Comparison of ENCODE assay signal across 14 cellular contexts in the genomic region with DNA sequence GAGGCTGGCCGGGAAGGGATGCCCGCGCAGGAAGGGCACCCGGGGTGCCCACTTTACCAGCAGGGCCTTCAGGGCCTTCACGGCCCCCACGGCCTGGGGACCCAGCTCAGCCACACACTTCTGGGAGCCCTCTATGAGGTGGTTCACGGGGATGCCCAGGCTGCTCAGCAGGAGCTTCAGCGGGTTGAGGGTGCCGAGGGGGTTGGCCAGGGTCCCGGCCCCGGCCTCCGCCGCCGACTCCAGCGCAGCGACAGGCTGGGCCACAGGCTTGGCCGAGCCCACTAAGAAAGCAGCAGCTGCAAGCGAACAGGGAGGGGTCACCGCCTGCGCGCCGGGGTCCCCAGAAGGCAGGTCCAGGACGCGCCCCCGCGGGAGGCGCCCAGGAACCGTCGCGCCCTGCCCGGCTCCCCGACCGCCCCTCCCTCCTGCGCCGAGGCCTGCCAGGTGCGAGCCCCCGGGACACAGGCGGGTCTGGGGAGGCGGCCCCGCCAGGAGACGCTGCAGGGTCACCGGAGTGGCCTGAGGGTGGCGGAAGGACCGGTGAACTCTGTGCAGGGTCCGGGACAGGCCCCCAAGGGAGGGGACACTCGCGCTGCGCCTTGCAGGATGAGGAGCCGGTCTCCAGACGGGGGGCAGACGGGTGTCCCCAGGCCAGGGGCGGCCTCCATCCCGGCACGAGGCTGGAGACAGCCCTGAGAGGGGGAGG. TPM values are rescaled to one million over a fixed set of nuclear protein-coding genes. Genes with fewer than 3 reads are reported as not detected.
DNase-seq lines count a peak whose midpoint lies in the region; ATAC-seq and TF ChIP-seq lines count a peak whose summit lies in the region.
"Had no signal": no experiment of that assay in that cellular context is flagged by ENCODE, and none has a peak within 500 bp of the region (broad histone marks: within the 10 kb centered on the region; RNA-seq: fewer than 3 reads in every experiment).

No MANE protein-coding gene starts in this region.

- no peaks in the 10 kb centered on the region for H3K36me3 Mint-ChIP-seq in activated CD4-positive, alpha-beta memory T cell treated with anti-CD3 and anti-CD28 coated beads, Interleukin-2, amount 10 ng/mL, durations not matched to agents 7 days and 5 days (ENCODE audit: low read depth)
- no peaks in the 10 kb centered on the region for H3K36me3 Mint-ChIP-seq in activated CD4-positive, alpha-beta memory T cell treated with anti-CD3 and anti-CD28 coated beads for 36 hours

- CTCF ChIA-PET in activated CD4-positive, alpha-beta memory T cell treated with anti-CD3 and anti-CD28 coated beads, Interleukin-2, amount 10 ng/mL, durations not matched to agents 7 days and 5 days (lab: Charles Lee), result no interaction called here
- CTCF ChIA-PET in activated CD4-positive, alpha-beta memory T cell treated with anti-CD3 and anti-CD28 coated beads for 36 hours (lab: Charles Lee), result interaction anchor here (1.5 kb wide), 1 partner anchor 9 kb away, joined by 3 read pairs; no protein-coding TSS in a partner anchor

- no peak overlapping the region for H3K27ac Mint-ChIP-seq in activated CD4-positive, alpha-beta memory T cell treated with anti-CD3 and anti-CD28 coated beads, Interleukin-2, amount 10 ng/mL, durations not matched to agents 7 days and 5 days
- H3K27ac Mint-ChIP-seq in activated CD4-positive, alpha-beta memory T cell treated with anti-CD3 and anti-CD28 coated beads for 36 hours, result no peak overlapping the region
- H3K27ac Mint-ChIP-seq in stimulated activated naive CD8-positive, alpha-beta T cell treated with anti-CD3 and anti-CD28 coated beads, Interleukin-15, amount 100 ng/mL, for 72 hours, result no peak overlapping the region

- intact Hi-C loops in activated CD4-positive, alpha-beta memory T cell treated with anti-CD3 and anti-CD28 coated beads for 36 hours (cut with micrococcal nuclease), result no loop called here

- H3K27ac ChIP-seq in lung (ENCODE audit: low read depth in 1 of 2, low read length in 1 of 2), result no peak overlapping the region
- H3K27ac ChIP-seq: neutrophil had no signal

- POLR2A ChIA-PET in activated CD4-positive, alpha-beta memory T cell treated with anti-CD3 and anti-CD28 coated beads, Interleukin-2, amount 10 ng/mL, durations not matched to agents 7 days and 5 days (lab: Charles Lee), result no interaction called here
- POLR2A ChIA-PET in activated CD4-positive, alpha-beta memory T cell treated with anti-CD3 and anti-CD28 coated beads for 36 hours (lab: Charles Lee), result no interaction called here

- no peak for ATAC-seq in lung (ENCODE audit: insufficient read depth, low FRiP score)
- ATAC-seq in stimulated activated naive CD8-positive, alpha-beta T cell treated with anti-CD3 and anti-CD28 coated beads, Interleukin-15, amount 100 ng/mL, for 72 hours, result peak; percentile 53
- ATAC-seq: K562 had no signal

- no peak overlapping the region for H3K4me3 Mint-ChIP-seq in activated CD4-positive, alpha-beta memory T cell treated with anti-CD3 and anti-CD28 coated beads, Interleukin-2, amount 10 ng/mL, durations not matched to agents 7 days and 5 days
- H3K4me3 Mint-ChIP-seq in activated CD4-positive, alpha-beta memory T cell treated with anti-CD3 and anti-CD28 coated beads for 36 hours, result no peak overlapping the region
- peak overlapping the region; percentile 29 to 68 for H3K4me3 Mint-ChIP-seq in stimulated activated naive CD8-positive, alpha-beta T cell treated with anti-CD3 and anti-CD28 coated beads, Interleukin-15, amount 100 ng/mL, for 72 hours

- peaks cover 0 to 3% of the 10 kb centered on the region in 2 donors for H3K9me3 ChIP-seq in lung (ENCODE audit: control insufficient read depth in 2 of 2, insufficient read depth in 1 of 2, low read length in 1 of 2)
- H3K9me3 ChIP-seq: neutrophil had no signal

- H3K9me3 Mint-ChIP-seq in activated CD4-positive, alpha-beta memory T cell treated with anti-CD3 and anti-CD28 coated beads, Interleukin-2, amount 10 ng/mL, durations not matched to agents 7 days and 5 days, result no peaks in the 10 kb centered on the region
- H3K9me3 Mint-ChIP-seq in activated CD4-positive, alpha-beta memory T cell treated with anti-CD3 and anti-CD28 coated beads for 36 hours, result no peaks in the 10 kb centered on the region
- no peaks in the 10 kb centered on the region for H3K9me3 Mint-ChIP-seq in stimulated activated naive CD8-positive, alpha-beta T cell treated with anti-CD3 and anti-CD28 coated beads, Interleukin-15, amount 100 ng/mL, for 72 hours

- H3K4me3 ChIP-seq in lung, result peak overlapping the region; percentile 10
- H3K4me3 ChIP-seq: K562 had no signal

- H3K4me1 ChIP-seq in lung (ENCODE audit: control insufficient read depth in 2 of 2, insufficient read depth in 2 of 2, low read length in 2 of 2), result peaks cover 0 to 17% of the 10 kb centered on the region in 2 donors

- no peak for TF ChIP-seq CTCF in lung (IDR thresholded peaks at IDR 0.05; ENCODE audit: control extremely low read depth, extremely low read depth)

- 2 to 3% methylated on average over 45 to 54 of the region's 54 CpGs for WGBS in lung, 2 donors

- peaks cover 7% of the 10 kb centered on the region for H3K4me1 Mint-ChIP-seq in activated CD4-positive, alpha-beta memory T cell treated with anti-CD3 and anti-CD28 coated beads, Interleukin-2, amount 10 ng/mL, durations not matched to agents 7 days and 5 days
- H3K4me1 Mint-ChIP-seq in activated CD4-positive, alpha-beta memory T cell treated with anti-CD3 and anti-CD28 coated beads for 36 hours (ENCODE audit: low read depth), result peaks cover 6% of the 10 kb centered on the region
- peaks cover 11% of the 10 kb centered on the region for H3K4me1 Mint-ChIP-seq in stimulated activated naive CD8-positive, alpha-beta T cell treated with anti-CD3 and anti-CD28 coated beads, Interleukin-15, amount 100 ng/mL, for 72 hours

- peaks cover 12% of the 10 kb centered on the region for H3K27me3 ChIP-seq in lung (ENCODE audit: control insufficient read depth, insufficient read depth)

- peak; percentile 13 for DNase-seq in activated CD4-positive, alpha-beta memory T cell treated with anti-CD3 and anti-CD28 coated beads, Interleukin-2, amount 10 ng/mL, durations not matched to agents 7 days and 5 days
- no peak for DNase-seq in activated CD4-positive, alpha-beta memory T cell treated with anti-CD3 and anti-CD28 coated beads for 36 hours
- DNase-seq in astrocyte of the hippocampus (ENCODE audit: low read depth, low spot score) (peak; percentile 32), lung (ENCODE audit: low spot score) (no peak), NCI-H345 (lab: John Stamatoyannopoulos, UW) (no peak), NCI-H2227 treated with DMSO at 0.1 percent for 48 hours (lab: John Stamatoyannopoulos, UW) (no peak), C1 segment of cervical spinal cord (lab: John Stamatoyannopoulos, UW) (no peak)
- DNase-seq in stimulated activated naive CD8-positive, alpha-beta T cell treated with anti-CD3 and anti-CD28 coated beads, Interleukin-15, amount 100 ng/mL, for 72 hours, result peak in 1 of 2 donors; percentile 17
- DNase-seq: ACHN, caudate nucleus had no signal

- peaks cover 40% of the 10 kb centered on the region for H3K27me3 Mint-ChIP-seq in activated CD4-positive, alpha-beta memory T cell treated with anti-CD3 and anti-CD28 coated beads, Interleukin-2, amount 10 ng/mL, durations not matched to agents 7 days and 5 days
- H3K27me3 Mint-ChIP-seq in activated CD4-positive, alpha-beta memory T cell treated with anti-CD3 and anti-CD28 coated beads for 36 hours, result peaks cover 33% of the 10 kb centered on the region
- H3K27me3 Mint-ChIP-seq in stimulated activated naive CD8-positive, alpha-beta T cell treated with anti-CD3 and anti-CD28 coated beads, Interleukin-15, amount 100 ng/mL, for 72 hours, result peaks cover 68% of the 10 kb centered on the region

- H3K36me3 ChIP-seq in lung (ENCODE audit: control insufficient read depth in 2 of 2, insufficient read depth in 2 of 2, low read length in 2 of 2), result no peaks in the 10 kb centered on the region
- H3K36me3 ChIP-seq: neutrophil had no signal

RNA-seq across cellular contexts. Expression of a gene that starts 0.6 kb away (rescaled TPM):
- total RNA-seq in activated CD4-positive, alpha-beta memory T cell treated with anti-CD3 and anti-CD28 coated beads, Interleukin-2, amount 10 ng/mL, durations not matched to agents 7 days and 5 days, result not detected
- not detected for total RNA-seq in activated CD4-positive, alpha-beta memory T cell treated with anti-CD3 and anti-CD28 coated beads for 36 hours
- 1,000 to 10,000 TPM in 1 of 2 donors, 100 to 1,000 TPM in 1; 119 to 1,453 TPM for total RNA-seq in lung
- 1,000 to 10,000 TPM in 1 of 2 donors, 100 to 1,000 TPM in 1; 595 to 3,799 TPM for polyA plus RNA-seq in lung
- total RNA-seq: frontal cortex, NCI-H460 had no signal
- polyA plus RNA-seq: K562 had no signal

RNA-seq across cellular contexts. Expression of a gene that starts 58.7 kb away (rescaled TPM):
- total RNA-seq in activated CD4-positive, alpha-beta memory T cell treated with anti-CD3 and anti-CD28 coated beads, Interleukin-2, amount 10 ng/mL, durations not matched to agents 7 days and 5 days, result under 1 TPM; 0.38 to 0.45 TPM
- 1 to 10 TPM; 1.4 to 2.0 TPM for total RNA-seq in activated CD4-positive, alpha-beta memory T cell treated with anti-CD3 and anti-CD28 coated beads for 36 hours
- total RNA-seq in lung, result 10 to 100 TPM; 34.3 to 42.1 TPM
- polyA plus RNA-seq in lung, result 10 to 100 TPM; 12.6 to 16.2 TPM

Comparison
In these comparisons a context has a peak if more than half of its experiments do, and no peak if none do; other contexts are left out.
1. DNase-seq: peak in activated CD4-positive, alpha-beta memory T cell treated with anti-CD3 and anti-CD28 coated beads, Interleukin-2, amount 10 ng/mL, durations not matched to agents 7 days and 5 days (single experiment) and astrocyte of the hippocampus (single experiment); none in activated CD4-positive, alpha-beta memory T cell treated with anti-CD3 and anti-CD28 coated beads for 36 hours (single experiment), lung (single experiment), NCI-H345 (single experiment), NCI-H2227 treated with DMSO at 0.1 percent for 48 hours (single experiment) and C1 segment of cervical spinal cord (0 of 14).
2. H3K4me3 Mint-ChIP-seq: peak in stimulated activated naive CD8-positive, alpha-beta T cell treated with anti-CD3 and anti-CD28 coated beads, Interleukin-15, amount 100 ng/mL, for 72 hours (2 of 2); none in activated CD4-positive, alpha-beta memory T cell treated with anti-CD3 and anti-CD28 coated beads, Interleukin-2, amount 10 ng/mL, durations not matched to agents 7 days and 5 days (single experiment) and activated CD4-positive, alpha-beta memory T cell treated with anti-CD3 and anti-CD28 coated beads for 36 hours (single experiment).
3. RNA of a gene that starts 0.6 kb away (total RNA-seq): 119 to 1,453 TPM in lung; not detected in activated CD4-positive, alpha-beta memory T cell treated with anti-CD3 and anti-CD28 coated beads, Interleukin-2, amount 10 ng/mL, durations not matched to agents 7 days and 5 days and not detected in activated CD4-positive, alpha-beta memory T cell treated with anti-CD3 and anti-CD28 coated beads for 36 hours; every median in the first group is over 100 times any median in the second.
4. RNA of a gene that starts 58.7 kb away (total RNA-seq): 34.3 to 42.1 TPM in lung; 1.4 to 2.0 TPM in activated CD4-positive, alpha-beta memory T cell treated with anti-CD3 and anti-CD28 coated beads for 36 hours and 0.38 to 0.45 TPM in activated CD4-positive, alpha-beta memory T cell treated with anti-CD3 and anti-CD28 coated beads, Interleukin-2, amount 10 ng/mL, durations not matched to agents 7 days and 5 days; every median in the first group is over 10 times any median in the second.